8 cellular contexts compared by ENCODE assay signal in the genomic region with DNA sequence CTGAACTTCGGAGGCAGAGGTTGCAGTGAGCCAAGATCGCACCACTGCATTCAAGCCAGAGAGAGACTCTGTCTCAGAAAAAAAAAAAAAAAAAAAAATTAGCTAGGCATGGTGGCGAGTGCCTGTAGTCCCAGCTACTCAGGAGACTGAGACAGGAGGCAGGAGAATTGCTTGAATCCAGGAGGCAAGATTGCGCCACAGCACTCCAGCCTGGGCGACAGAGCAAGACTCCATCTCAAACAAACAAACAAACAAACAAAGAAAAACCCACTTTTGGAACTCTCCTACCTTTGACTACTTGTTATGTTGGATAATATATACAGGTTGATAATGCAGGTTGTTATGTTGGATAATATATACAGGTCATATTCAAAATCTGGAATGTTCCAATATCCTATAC. TPM values are rescaled to one million over a fixed set of nuclear protein-coding genes. Genes with fewer than 3 reads are reported as not detected.
A peak's percentile ranks its signal among the peaks of the same experiment; 100 is the strongest.
DNase-seq lines count a peak whose midpoint lies in the region; ATAC-seq and TF ChIP-seq lines count a peak whose summit lies in the region.
"Not testable (repeated sequence)": the region's sequence is repeated elsewhere in the genome, so short reads cannot be mapped to it uniquely, and the experiment has no call there.

No MANE protein-coding gene starts in this region.

- H3K36me3 Mint-ChIP-seq in CD4-positive, alpha-beta T cell (ENCODE audit: low read depth): peaks cover 18% of the 10 kb centered on the region
- H3K36me3 Mint-ChIP-seq in activated CD4-positive, alpha-beta T cell treated with anti-CD3 and anti-CD28 coated beads for 36 hours (ENCODE audit: low read depth): peaks cover 14% of the 10 kb centered on the region
- peaks cover 15% of the 10 kb centered on the region for H3K36me3 Mint-ChIP-seq in activated naive CD8-positive, alpha-beta T cell treated with anti-CD3 and anti-CD28 coated beads for 36 hours
- H3K36me3 Mint-ChIP-seq in effector memory CD8-positive, alpha-beta T cell (ENCODE audit: insufficient read depth): peaks cover 16% of the 10 kb centered on the region
- H3K36me3 Mint-ChIP-seq in memory B cell: peaks cover 14% of the 10 kb centered on the region
- not testable (repeated sequence) for H3K36me3 Mint-ChIP-seq in natural killer cell treated with Interleukin-12 subunit alpha and Interleukin-12 subunit beta and Interleukin-15 and Interleukin-18, amount 100 ng/mL, for 72 hours
- peaks cover 15 to 23% of the 10 kb centered on the region in 2 donors for H3K36me3 Mint-ChIP-seq in stimulated activated naive B cell treated with anti-CD40 and anti-IgM and Interleukin-4, amounts not matched to agents 10 μg/mL and 1 μg/mL and 100 μg/mL, for 72 hours

- peaks cover 12% of the 10 kb centered on the region for H3K36me3 ChIP-seq in OCI-LY7 (ENCODE audit: insufficient read depth, low read length)

- not testable (repeated sequence) for H3K4me3 Mint-ChIP-seq in CD4-positive, alpha-beta T cell; activated CD4-positive, alpha-beta T cell treated with anti-CD3 and anti-CD28 coated beads for 36 hours; activated naive CD8-positive, alpha-beta T cell treated with anti-CD3 and anti-CD28 coated beads for 36 hours; memory B cell; natural killer cell treated with Interleukin-12 subunit alpha and Interleukin-12 subunit beta and Interleukin-15 and Interleukin-18, amount 100 ng/mL, for 72 hours; stimulated activated naive B cell treated with anti-CD40 and anti-IgM and Interleukin-4, amounts not matched to agents 10 μg/mL and 1 μg/mL and 100 μg/mL, for 72 hours
- peak overlapping the region; percentile 25 to 69 for H3K4me3 Mint-ChIP-seq in effector memory CD8-positive, alpha-beta T cell

- BruUV-seq in OCI-LY7 (replicated peaks; lab: Mats Ljungman, UMichigan): not testable (repeated sequence)

- H3K79me2 ChIP-seq in OCI-LY7 (ENCODE audit: insufficient read depth, low read depth, low read length): peaks cover 99% of the 10 kb centered on the region

- intact Hi-C loops in CD4-positive, alpha-beta T cell (cut with DNase I, micrococcal nuclease); OCI-LY7 (cut with micrococcal nuclease; ENCODE audit: unreplicated experiment); activated CD4-positive, alpha-beta T cell treated with anti-CD3 and anti-CD28 coated beads for 36 hours (cut with DNase I, micrococcal nuclease): not testable (repeated sequence)

- H3K27me3 ChIP-seq in CD4-positive, alpha-beta T cell (ENCODE audit: control insufficient read depth, insufficient read depth, low read length): not testable (repeated sequence)

- H3K4me1 ChIP-seq in OCI-LY7 (ENCODE audit: insufficient read depth, low read length, poor library complexity, severe bottlenecking): peaks cover 41% of the 10 kb centered on the region

- peaks cover 43% of the 10 kb centered on the region for H4K20me1 ChIP-seq in OCI-LY7 (ENCODE audit: insufficient read depth, low read length)

- POLR2A ChIA-PET in CD4-positive, alpha-beta T cell (lab: Charles Lee): interaction anchor here (1.0 kb wide), 1 partner anchor 178 kb away, joined by 3 read pairs; no protein-coding TSS in a partner anchor
- POLR2A ChIA-PET in OCI-LY7 (lab: Charles Lee): interaction anchor here (0.6 to 1.2 kb wide), 9 partner anchors 9 to 1576 kb away, joined by 3 to 5 read pairs (median 3); no protein-coding TSS in a partner anchor
- POLR2A ChIA-PET in activated CD4-positive, alpha-beta T cell treated with anti-CD3 and anti-CD28 coated beads for 36 hours (lab: Charles Lee): not testable (repeated sequence)

- not testable (repeated sequence) for H2AFZ ChIP-seq in OCI-LY7 (ENCODE audit: low read length)

- not testable (repeated sequence) for DNase-seq in CD4-positive, alpha-beta T cell; OCI-LY7 (ENCODE audit: low spot score); activated CD4-positive, alpha-beta T cell treated with anti-CD3 and anti-CD28 coated beads for 36 hours; activated naive CD8-positive, alpha-beta T cell treated with anti-CD3 and anti-CD28 coated beads for 36 hours; effector memory CD8-positive, alpha-beta T cell; memory B cell (ENCODE audit: low spot score in 2 of 2); natural killer cell treated with Interleukin-12 subunit alpha and Interleukin-12 subunit beta and Interleukin-15 and Interleukin-18, amount 100 ng/mL, for 72 hours (ENCODE audit: low spot score); stimulated activated naive B cell treated with anti-CD40 and anti-IgM and Interleukin-4, amounts not matched to agents 10 μg/mL and 1 μg/mL and 100 μg/mL, for 72 hours

- H3K4me3 ChIP-seq in OCI-LY7 (ENCODE audit: low read depth, low read length, poor library complexity, severe bottlenecking): not testable (repeated sequence)

- H3K9me3 ChIP-seq in CD4-positive, alpha-beta T cell (ENCODE audit: control insufficient read depth, low read length); OCI-LY7 (ENCODE audit: low read length): not testable (repeated sequence)

- ATAC-seq in CD4-positive, alpha-beta T cell (ENCODE audit: poor library complexity); activated CD4-positive, alpha-beta T cell treated with anti-CD3 and anti-CD28 coated beads for 36 hours; effector memory CD8-positive, alpha-beta T cell (replicated peaks); memory B cell (ENCODE audit: low read depth); natural killer cell treated with Interleukin-12 subunit alpha and Interleukin-12 subunit beta and Interleukin-15 and Interleukin-18, amount 100 ng/mL, for 72 hours; stimulated activated naive B cell treated with anti-CD40 and anti-IgM and Interleukin-4, amounts not matched to agents 10 μg/mL and 1 μg/mL and 100 μg/mL, for 72 hours (replicated peaks): not testable (repeated sequence)

- not testable (repeated sequence) for TF ChIP-seq CTCF in CD4-positive, alpha-beta T cell (IDR thresholded peaks at IDR 0.05); OCI-LY7 (conservative IDR thresholded peaks at IDR 0.05; ENCODE audit: low read length)

- not testable (repeated sequence) for H3K27ac ChIP-seq in CD4-positive, alpha-beta T cell (ENCODE audit: low read depth, low read length); OCI-LY7 (ENCODE audit: low read depth, low read length, poor library complexity, severe bottlenecking)

- not testable (repeated sequence) for H3K27me3 Mint-ChIP-seq in CD4-positive, alpha-beta T cell; activated CD4-positive, alpha-beta T cell treated with anti-CD3 and anti-CD28 coated beads for 36 hours; activated naive CD8-positive, alpha-beta T cell treated with anti-CD3 and anti-CD28 coated beads for 36 hours; effector memory CD8-positive, alpha-beta T cell; memory B cell; natural killer cell treated with Interleukin-12 subunit alpha and Interleukin-12 subunit beta and Interleukin-15 and Interleukin-18, amount 100 ng/mL, for 72 hours; stimulated activated naive B cell treated with anti-CD40 and anti-IgM and Interleukin-4, amounts not matched to agents 10 μg/mL and 1 μg/mL and 100 μg/mL, for 72 hours

- CTCF ChIA-PET in CD4-positive, alpha-beta T cell (lab: Charles Lee): interaction anchor here (0.8 to 2.0 kb wide), 2 partner anchors 8 to 27 kb away, joined by 3 to 11 read pairs; no protein-coding TSS in a partner anchor
- CTCF ChIA-PET in OCI-LY7 (lab: Charles Lee; ENCODE audit: unreplicated experiment): interaction anchor here (0.6 kb wide), 1 partner anchor 30 kb away, joined by 3 read pairs; no protein-coding TSS in a partner anchor
- CTCF ChIA-PET in activated CD4-positive, alpha-beta T cell treated with anti-CD3 and anti-CD28 coated beads for 36 hours (lab: Charles Lee): interaction anchor here (0.6 to 5.6 kb wide), 5 partner anchors 10 to 122 kb away, joined by 3 to 56 read pairs (median 3); no protein-coding TSS in a partner anchor

- peak overlapping the region; percentile 47 for H3K4me2 ChIP-seq in OCI-LY7 (ENCODE audit: low read length)

- H3K4me1 Mint-ChIP-seq in CD4-positive, alpha-beta T cell (ENCODE audit: low read depth): peaks cover 73% of the 10 kb centered on the region
- peaks cover 66% of the 10 kb centered on the region for H3K4me1 Mint-ChIP-seq in activated CD4-positive, alpha-beta T cell treated with anti-CD3 and anti-CD28 coated beads for 36 hours
- peaks cover 67% of the 10 kb centered on the region for H3K4me1 Mint-ChIP-seq in activated naive CD8-positive, alpha-beta T cell treated with anti-CD3 and anti-CD28 coated beads for 36 hours
- peaks cover 49 to 71% of the 10 kb centered on the region in 2 donors for H3K4me1 Mint-ChIP-seq in effector memory CD8-positive, alpha-beta T cell (ENCODE audit: low read depth in 2 of 2)
- peaks cover 29% of the 10 kb centered on the region for H3K4me1 Mint-ChIP-seq in memory B cell
- H3K4me1 Mint-ChIP-seq in natural killer cell treated with Interleukin-12 subunit alpha and Interleukin-12 subunit beta and Interleukin-15 and Interleukin-18, amount 100 ng/mL, for 72 hours (ENCODE audit: low read depth in 2 of 2): peaks cover 57 to 62% of the 10 kb centered on the region in 2 donors
- peaks cover 40 to 70% of the 10 kb centered on the region in 2 donors for H3K4me1 Mint-ChIP-seq in stimulated activated naive B cell treated with anti-CD40 and anti-IgM and Interleukin-4, amounts not matched to agents 10 μg/mL and 1 μg/mL and 100 μg/mL, for 72 hours

- peak overlapping the region; percentile 52 for H3K27ac Mint-ChIP-seq in CD4-positive, alpha-beta T cell
- peak overlapping the region; percentile 42 for H3K27ac Mint-ChIP-seq in activated CD4-positive, alpha-beta T cell treated with anti-CD3 and anti-CD28 coated beads for 36 hours
- H3K27ac Mint-ChIP-seq in activated naive CD8-positive, alpha-beta T cell treated with anti-CD3 and anti-CD28 coated beads for 36 hours: peak overlapping the region; percentile 71
- H3K27ac Mint-ChIP-seq in effector memory CD8-positive, alpha-beta T cell: peak overlapping the region; percentile 90
- peak overlapping the region; percentile 75 for H3K27ac Mint-ChIP-seq in memory B cell
- peak overlapping the region; percentile 73 to 77 for H3K27ac Mint-ChIP-seq in natural killer cell treated with Interleukin-12 subunit alpha and Interleukin-12 subunit beta and Interleukin-15 and Interleukin-18, amount 100 ng/mL, for 72 hours
- peak overlapping the region; percentile 93 for H3K27ac Mint-ChIP-seq in stimulated activated naive B cell treated with anti-CD40 and anti-IgM and Interleukin-4, amounts not matched to agents 10 μg/mL and 1 μg/mL and 100 μg/mL, for 72 hours

- not testable (repeated sequence) for H3K9me3 Mint-ChIP-seq in CD4-positive, alpha-beta T cell; activated CD4-positive, alpha-beta T cell treated with anti-CD3 and anti-CD28 coated beads for 36 hours (ENCODE audit: low read depth); activated naive CD8-positive, alpha-beta T cell treated with anti-CD3 and anti-CD28 coated beads for 36 hours; effector memory CD8-positive, alpha-beta T cell; memory B cell; natural killer cell treated with Interleukin-12 subunit alpha and Interleukin-12 subunit beta and Interleukin-15 and Interleukin-18, amount 100 ng/mL, for 72 hours; stimulated activated naive B cell treated with anti-CD40 and anti-IgM and Interleukin-4, amounts not matched to agents 10 μg/mL and 1 μg/mL and 100 μg/mL, for 72 hours

- H3K9me2 ChIP-seq in OCI-LY7 (ENCODE audit: insufficient read depth, low read length): not testable (repeated sequence)

RNA-seq across cellular contexts. Expression of gene NFATC3, which starts 35.3 kb away (rescaled TPM):
- 10 to 100 TPM; 84.8 to 94.4 TPM for total RNA-seq in CD4-positive, alpha-beta T cell
- total RNA-seq in OCI-LY7 (2014; rRNA removed; shearing (Covaris generic)): 60.9 and 73.4 TPM in 2 replicates
- 76.0 and 91.7 TPM in 2 replicates for total RNA-seq in OCI-LY7 (2022)
- total RNA-seq in activated CD4-positive, alpha-beta T cell treated with anti-CD3 and anti-CD28 coated beads for 36 hours: 10 to 100 TPM; 68.4 to 81.2 TPM
- total RNA-seq in activated naive CD8-positive, alpha-beta T cell treated with anti-CD3 and anti-CD28 coated beads for 36 hours: 10 to 100 TPM; 76.3 to 79.2 TPM
- 100 to 1,000 TPM in 1 of 2 donors, 10 to 100 TPM in 1; 91.9 to 131 TPM for total RNA-seq in natural killer cell treated with Interleukin-12 subunit alpha and Interleukin-12 subunit beta and Interleukin-15 and Interleukin-18, amount 100 ng/mL, for 72 hours

Comparison
In these comparisons a context has a peak if more than half of its experiments do, and no peak if none do; other contexts are left out.
1. H3K27ac Mint-ChIP-seq: peak in every context shown above with its lines; median percentile 93 in stimulated activated naive B cell treated with anti-CD40 and anti-IgM and Interleukin-4, amounts not matched to agents 10 μg/mL and 1 μg/mL and 100 μg/mL, for 72 hours; 90 in effector memory CD8-positive, alpha-beta T cell; 75 in memory B cell; 75 in natural killer cell treated with Interleukin-12 subunit alpha and Interleukin-12 subunit beta and Interleukin-15 and Interleukin-18, amount 100 ng/mL, for 72 hours; 71 in activated naive CD8-positive, alpha-beta T cell treated with anti-CD3 and anti-CD28 coated beads for 36 hours; 52 in CD4-positive, alpha-beta T cell; 42 in activated CD4-positive, alpha-beta T cell treated with anti-CD3 and anti-CD28 coated beads for 36 hours.